12 cellular contexts compared by ENCODE assay signal in genomic region chr20:49981218-49982071, GRCh38. TPM values are rescaled to one million over a fixed set of nuclear protein-coding genes. Genes with fewer than 3 reads are reported as not detected.
DNase-seq lines count a peak whose midpoint lies in the region; ATAC-seq and TF ChIP-seq lines count a peak whose summit lies in the region.
"Had no signal": no experiment of that assay in that cellular context is flagged by ENCODE, and none has a peak within 500 bp of the region (broad histone marks: within the 10 kb centered on the region; RNA-seq: fewer than 3 reads in every experiment).

No MANE protein-coding gene starts in this region.

- H3K27ac Mint-ChIP-seq in naive thymus-derived CD8-positive, alpha-beta T cell: peak overlapping the region in 7 of 10 donors; percentile 2 to 90 (median 46)

- TF ChIP-seq CTCF in C4-2B (conservative IDR thresholded peaks at IDR 0.05) (no peak), ascending aorta (IDR thresholded peaks at IDR 0.05) (no peak)

- peaks cover 17% of the 10 kb centered on the region for H3K27me3 ChIP-seq in H7 (ENCODE audit: control insufficient read depth, insufficient read depth, low read length)
- no peaks in the 10 kb centered on the region for H3K27me3 ChIP-seq in ascending aorta
- H3K27me3 ChIP-seq: esophagus muscularis mucosa had no signal

- no peaks in the 10 kb centered on the region for H3K27me3 Mint-ChIP-seq in naive thymus-derived CD8-positive, alpha-beta T cell

- DNase-seq in H7 (peak; percentile 40), ascending aorta (ENCODE audit: low spot score in 2 of 2) (no peak), T-helper 9 cell (no peak), SIG-M5 treated with dmso at 0.1 percent for 504 hours (lab: John Stamatoyannopoulos, UW; ENCODE audit: unreplicated experiment) (no peak)
- no peak for DNase-seq in naive thymus-derived CD8-positive, alpha-beta T cell
- DNase-seq: NK-92 treated with Interleukin-12 subunit alpha and Interleukin-12 subunit beta, amount 100 ng/mL, for 24 hours; T1000 had no signal

- H3K4me1 ChIP-seq in ascending aorta: peaks cover 12 to 32% of the 10 kb centered on the region in 2 donors

- H3K36me3 ChIP-seq in H7 (replicated peaks; ENCODE audit: control insufficient read depth, insufficient read depth, low read length) (peaks cover 2% of the 10 kb centered on the region), ascending aorta (no peaks in the 10 kb centered on the region)
- H3K36me3 ChIP-seq: esophagus muscularis mucosa, neutrophil had no signal

- no peaks in the 10 kb centered on the region for H3K9me3 ChIP-seq in ascending aorta
- H3K9me3 ChIP-seq: esophagus muscularis mucosa, neutrophil had no signal

- ATAC-seq in naive thymus-derived CD8-positive, alpha-beta T cell: no peak
- ATAC-seq in HG03439 (IDR thresholded peaks at IDR 0.05; ENCODE audit: unreplicated experiment) (no peak), HG03342 (IDR thresholded peaks at IDR 0.05; ENCODE audit: unreplicated experiment) (no peak)

- H3K4me3 ChIP-seq in H7 (ENCODE audit: insufficient read depth, low read depth, low read length) (no peak overlapping the region), ascending aorta (no peak overlapping the region)

- peak overlapping the region; percentile 63 to 80 (median 74) for H3K4me3 Mint-ChIP-seq in naive thymus-derived CD8-positive, alpha-beta T cell

- peaks cover 17 to 40% (median 34%) of the 10 kb centered on the region in 4 donors for H3K4me1 Mint-ChIP-seq in naive thymus-derived CD8-positive, alpha-beta T cell

- no peaks in the 10 kb centered on the region for H3K36me3 Mint-ChIP-seq in naive thymus-derived CD8-positive, alpha-beta T cell

- intact Hi-C loops in ascending aorta (cut with DNase I): loop anchor here (2.0 to 5.0 kb wide), 3 partner anchors 45 to 186 kb away; no protein-coding TSS in a partner anchor

- POLR2A ChIA-PET in naive thymus-derived CD8-positive, alpha-beta T cell (lab: Charles Lee): interaction anchor here (0.6 to 2.2 kb wide), 6 partner anchors 35 to 134 kb away, joined by 3 to 16 read pairs (median 4); partner anchors contain the start of genes RNF114 and UBE2V1

- H3K9me3 Mint-ChIP-seq in naive thymus-derived CD8-positive, alpha-beta T cell: no peaks in the 10 kb centered on the region

- H3K27ac ChIP-seq in C4-2B: peak overlapping the region; percentile 75
- peak overlapping the region; percentile 46 to 60 for H3K27ac ChIP-seq in ascending aorta
- H3K27ac ChIP-seq: neutrophil had no signal

RNA-seq across cellular contexts. Expression of gene SNAI1, which starts 1.3 kb away (rescaled TPM):
- total RNA-seq in H7 (2014; rRNA removed; shearing (Covaris generic)): 9.4 and 13.3 TPM in 2 replicates
- total RNA-seq in ascending aorta: 64.4 TPM
- total RNA-seq in naive thymus-derived CD8-positive, alpha-beta T cell: 1 to 10 TPM in 1 of 2 experiments, under 1 TPM in 1; 0.82 to 1.5 TPM
- polyA plus RNA-seq in naive thymus-derived CD8-positive, alpha-beta T cell: under 1 TPM in 2 of 3 donors, not detected in 1; 0.25 to 0.64 TPM

RNA-seq across cellular contexts. Expression of gene RNF114, which starts 45.2 kb away (rescaled TPM):
- 75.7 and 76.4 TPM in 2 replicates for total RNA-seq in H7 (2014; rRNA removed; shearing (Covaris generic))
- total RNA-seq in ascending aorta: 77.0 TPM
- total RNA-seq in naive thymus-derived CD8-positive, alpha-beta T cell: 100 to 1,000 TPM; 104 to 105 TPM
- polyA plus RNA-seq in naive thymus-derived CD8-positive, alpha-beta T cell: 100 to 1,000 TPM; 123 to 133 (median 123) TPM
